In the genomic region with DNA sequence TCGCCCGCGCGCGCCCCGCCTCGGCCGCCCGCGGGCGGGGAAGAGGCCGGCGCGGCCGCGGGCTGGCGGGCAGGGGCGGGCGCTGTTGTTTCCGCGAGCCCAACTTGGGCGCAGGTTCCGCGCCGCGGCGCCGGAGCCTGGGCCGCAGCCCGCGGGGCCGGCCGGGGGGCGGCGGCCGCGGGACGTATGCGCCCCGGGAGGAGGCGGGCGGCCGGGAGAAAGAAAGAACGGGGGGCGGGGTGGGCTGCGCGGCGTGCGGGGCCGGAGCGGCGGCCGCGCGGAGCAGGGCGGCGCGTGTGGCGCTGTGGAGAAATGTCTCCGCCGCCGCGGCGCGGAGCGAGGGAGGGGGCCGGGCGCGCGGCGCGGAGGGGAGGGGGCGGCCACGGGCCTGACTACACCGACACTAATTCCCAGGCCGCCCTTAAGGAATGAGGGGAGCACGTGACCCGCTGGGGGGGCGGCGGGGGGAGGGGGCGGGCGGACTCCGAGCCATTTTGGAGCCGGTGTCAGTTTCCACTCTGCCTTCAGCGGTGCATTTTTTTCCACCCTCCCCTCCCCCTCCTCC, we compare ENCODE assay signal across 8 cellular contexts. TPM values are rescaled to one million over a fixed set of nuclear protein-coding genes. Genes with fewer than 3 reads are reported as not detected.
A peak's percentile ranks its signal among the peaks of the same experiment; 100 is the strongest.
DNase-seq lines count a peak whose midpoint lies in the region; ATAC-seq and TF ChIP-seq lines count a peak whose summit lies in the region.

A gene (plus strand): TSS at position 509 of the 565 bp plus-strand sequence. CDS start 5,351 bp downstream, outside the sequence.

- H3K36me3 Mint-ChIP-seq in chondrocyte (ENCODE audit: low read depth): no peaks in the 10 kb centered on the region

- H3K9ac ChIP-seq in skeletal muscle tissue (ENCODE audit: low read depth in 1 of 3, low read length in 3 of 3): peak within 1 kb of the TSS; percentile 79 to 95 (median 90)

- H3K9me3 ChIP-seq in DOHH2 (ENCODE audit: control insufficient read depth, insufficient read depth, low read length) (no peaks in the 10 kb centered on the region), HAP-1 (no peaks in the 10 kb centered on the region), skeletal muscle tissue (ENCODE audit: control insufficient read depth in 3 of 3, low read length in 3 of 3) (no peaks in the 10 kb centered on the region)

- H3K4me1 ChIP-seq in DOHH2 (ENCODE audit: control insufficient read depth, low read length) (peaks cover 50% of the 10 kb centered on the region), HAP-1 (peaks cover 46% of the 10 kb centered on the region), skeletal muscle tissue (ENCODE audit: control insufficient read depth in 3 of 3, insufficient read depth in 3 of 3, low read length in 3 of 3) (peaks cover 19 to 43% (median 20%) of the 10 kb centered on the region in 3 donors)

- in situ Hi-C loops in HAP-1 (cut with MboI; ENCODE audit: low sequenced_read_pairs): no loop called here

- no peaks in the 10 kb centered on the region for H3K9me2 ChIP-seq in DOHH2 (replicated peaks; ENCODE audit: control insufficient read depth, low read length)

- no peak for TF ChIP-seq CTCF in DOHH2 (IDR thresholded peaks at IDR 0.05; ENCODE audit: low read depth, low read length, poor library complexity, severe bottlenecking)
- TF ChIP-seq CTCF in WI38 (IDR thresholded peaks at IDR 0.05; ENCODE audit: low read depth, low read length): no peak
- no peak for TF ChIP-seq CTCF in chondrocyte (IDR thresholded peaks at IDR 0.05)

- H3K36me3 ChIP-seq in DOHH2 (ENCODE audit: control insufficient read depth, low read length) (peaks cover 2% of the 10 kb centered on the region; the same call in 1 of the 2 replicates), HAP-1 (replicated peaks) (no peaks in the 10 kb centered on the region), skeletal muscle tissue (ENCODE audit: control insufficient read depth in 3 of 3, insufficient read depth in 3 of 3, low read length in 3 of 3) (no peaks in the 10 kb centered on the region)

- H3K27me3 Mint-ChIP-seq in chondrocyte (ENCODE audit: low read depth): peaks cover 6% of the 10 kb centered on the region

- H3K4me1 Mint-ChIP-seq in chondrocyte (ENCODE audit: low read depth): peaks cover 63% of the 10 kb centered on the region

- peaks cover 70% of the 10 kb centered on the region for H3K27me3 ChIP-seq in DOHH2 (ENCODE audit: control insufficient read depth, low read length)
- peaks cover 13% of the 10 kb centered on the region for H3K27me3 ChIP-seq in HAP-1 (ENCODE audit: low read depth)
- peaks cover 0 to 7% (median 0%) of the 10 kb centered on the region in 3 donors for H3K27me3 ChIP-seq in skeletal muscle tissue (ENCODE audit: control insufficient read depth in 3 of 3, insufficient read depth in 3 of 3, low read length in 3 of 3)

- peak within 1 kb of the TSS; percentile 87 for H3K4me3 Mint-ChIP-seq in chondrocyte (ENCODE audit: unreplicated experiment)

- no peaks in the 10 kb centered on the region for H3K79me2 ChIP-seq in DOHH2 (ENCODE audit: control insufficient read depth, low read length)

- peaks cover 43% of the 10 kb centered on the region for H3F3A ChIP-seq in DOHH2 (ENCODE audit: control insufficient read depth, insufficient read depth)

- H3K4me3 ChIP-seq in DOHH2 (ENCODE audit: low read length) (peak within 1 kb of the TSS; percentile 85), HAP-1 (peak within 1 kb of the TSS; percentile 73), WI38 (ENCODE audit: low read depth, low read length) (peak within 1 kb of the TSS; percentile 77), skeletal muscle tissue (ENCODE audit: low read length in 3 of 3) (peak within 1 kb of the TSS; percentile 73 to 80 (median 79))

- H3K27ac Mint-ChIP-seq in chondrocyte (ENCODE audit: unreplicated experiment): peak within 1 kb of the TSS; percentile 86

- DNase-seq in HAP-1 (ENCODE audit: low spot score in 2 of 2) (peak; percentile 83 to 87), NCI-H1930 (lab: John Stamatoyannopoulos, UW) (peak; percentile 3 to 36), chondrocyte (ENCODE audit: low spot score) (no peak), inferior parietal cortex (ENCODE audit: extremely low spot score) (peak; percentile 59)

- H4K20me1 ChIP-seq in DOHH2 (ENCODE audit: control insufficient read depth, insufficient read depth, low read depth, low read length): peaks cover 24% of the 10 kb centered on the region; the same call in 1 of the 2 replicates

- peak within 1 kb of the TSS; percentile 75 for H3K4me2 ChIP-seq in DOHH2 (ENCODE audit: low read length)

- no peaks in the 10 kb centered on the region for H3K9me3 Mint-ChIP-seq in chondrocyte (ENCODE audit: low read depth)

- H3K27ac ChIP-seq in DOHH2 (ENCODE audit: low read depth, low read length) (no peak within 1 kb of the TSS), skeletal muscle tissue (ENCODE audit: low read depth, low read length) (peak within 1 kb of the TSS; percentile 88)

- no peak for ATAC-seq in HG03460 (IDR thresholded peaks at IDR 0.05; ENCODE audit: unreplicated experiment)

RNA-seq across cellular contexts. Expression of the gene that starts here (rescaled TPM):
- total RNA-seq in chondrocyte: 53.2 to 62.3 TPM (median 55.9 TPM) in 3 replicates
- 31.3 TPM for total RNA-seq in skeletal muscle tissue
